ENCODE assay signal across 1 cellular context in the genomic region with DNA sequence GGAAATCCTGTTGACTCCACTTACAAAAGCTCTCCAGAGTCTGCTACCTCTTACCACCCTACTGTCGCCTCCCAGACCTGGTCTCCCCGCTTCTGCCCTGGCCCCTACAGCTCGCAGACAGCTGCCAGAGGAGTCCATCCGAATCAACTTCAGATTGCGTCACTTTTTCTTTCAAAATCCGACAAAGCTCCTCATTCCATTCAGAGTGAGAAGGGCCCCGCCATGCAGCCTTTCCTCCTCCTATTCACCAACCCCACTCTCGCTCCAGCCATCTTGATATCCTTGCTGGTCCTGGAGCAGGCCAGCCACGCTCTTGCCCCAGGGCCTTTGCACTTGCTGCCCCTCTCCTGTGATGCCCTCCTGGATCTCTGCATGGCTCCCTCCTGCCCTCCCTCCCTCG.
TF ChIP-seq lines count a peak whose summit lies in the region.

No MANE protein-coding gene starts in this region.

TF ChIP-seq in K562, 482 proteins besides CTCF, POLR2A, EP300 and RAD21:
- TF ChIP-seq CEBPG (CRISPR knock-in tag; IDR thresholded peaks at IDR 0.05): peak; percentile 23; the same call in 1 of the 2 replicates
- no peak for TF ChIP-seq CEBPG (tag; conservative IDR thresholded peaks at IDR 0.05 in 1 of 2, IDR thresholded peaks at IDR 0.05 in 1 of 2)
- TF ChIP-seq, protein P1, sequence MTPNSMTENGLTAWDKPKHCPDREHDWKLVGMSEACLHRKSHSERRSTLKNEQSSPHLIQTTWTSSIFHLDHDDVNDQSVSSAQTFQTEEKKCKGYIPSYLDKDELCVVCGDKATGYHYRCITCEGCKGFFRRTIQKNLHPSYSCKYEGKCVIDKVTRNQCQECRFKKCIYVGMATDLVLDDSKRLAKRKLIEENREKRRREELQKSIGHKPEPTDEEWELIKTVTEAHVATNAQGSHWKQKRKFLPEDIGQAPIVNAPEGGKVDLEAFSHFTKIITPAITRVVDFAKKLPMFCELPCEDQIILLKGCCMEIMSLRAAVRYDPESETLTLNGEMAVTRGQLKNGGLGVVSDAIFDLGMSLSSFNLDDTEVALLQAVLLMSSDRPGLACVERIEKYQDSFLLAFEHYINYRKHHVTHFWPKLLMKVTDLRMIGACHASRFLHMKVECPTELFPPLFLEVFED (CRISPR knock-in tag; conservative IDR thresholded peaks at IDR 0.05): no peak
